ENCODE assay signal across 8 cellular contexts in the genomic region with DNA sequence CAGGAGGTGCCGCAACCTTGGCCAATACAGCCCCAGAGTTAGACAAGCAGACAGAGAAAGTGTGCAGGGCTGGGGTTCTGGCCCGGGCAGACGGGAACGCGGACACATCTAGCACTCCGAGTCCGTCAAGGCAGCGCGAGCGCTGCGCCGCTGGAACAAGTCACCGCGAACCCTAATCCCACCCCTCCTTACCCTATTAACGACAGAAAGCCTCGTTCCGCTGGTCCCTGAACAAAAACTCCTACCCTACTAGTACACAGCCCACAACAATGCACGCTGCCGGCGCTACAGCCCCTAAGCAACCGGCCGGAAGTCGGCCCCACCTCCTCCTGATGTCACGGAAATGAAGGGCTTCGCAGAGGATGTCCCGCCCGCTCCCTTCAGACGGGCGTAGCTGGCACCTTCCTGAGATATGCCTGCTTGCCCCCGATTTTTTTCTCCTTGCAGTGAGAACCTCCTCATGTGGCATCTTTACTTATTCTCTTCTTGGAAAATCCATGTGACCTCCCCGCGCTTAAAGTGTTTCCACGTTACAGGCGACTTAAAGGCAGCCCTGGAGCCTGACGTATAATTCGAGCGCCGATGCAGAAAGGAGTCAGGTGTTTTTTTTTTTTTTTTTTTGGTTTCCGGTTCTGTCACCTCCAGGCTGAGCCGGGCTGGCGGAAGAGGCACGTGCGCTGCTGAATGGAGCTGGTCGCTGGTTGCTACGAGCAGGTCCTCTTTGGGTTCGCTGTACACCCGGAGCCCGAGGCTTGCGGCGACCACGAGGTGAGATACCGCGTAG. TPM values are rescaled to one million over a fixed set of nuclear protein-coding genes. Genes with fewer than 3 reads are reported as not detected.
A peak's percentile ranks its signal among the peaks of the same experiment; 100 is the strongest.
DNase-seq lines count a peak whose midpoint lies in the region; TF ChIP-seq lines count a peak whose summit lies in the region.

A gene (minus strand): TSS at position 315 of the 784 bp plus-strand sequence. CDS start 7,066 bp downstream, outside the sequence.
A gene with protein sequence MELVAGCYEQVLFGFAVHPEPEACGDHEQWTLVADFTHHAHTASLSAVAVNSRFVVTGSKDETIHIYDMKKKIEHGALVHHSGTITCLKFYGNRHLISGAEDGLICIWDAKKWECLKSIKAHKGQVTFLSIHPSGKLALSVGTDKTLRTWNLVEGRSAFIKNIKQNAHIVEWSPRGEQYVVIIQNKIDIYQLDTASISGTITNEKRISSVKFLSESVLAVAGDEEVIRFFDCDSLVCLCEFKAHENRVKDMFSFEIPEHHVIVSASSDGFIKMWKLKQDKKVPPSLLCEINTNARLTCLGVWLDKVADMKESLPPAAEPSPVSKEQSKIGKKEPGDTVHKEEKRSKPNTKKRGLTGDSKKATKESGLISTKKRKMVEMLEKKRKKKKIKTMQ (plus strand): TSS at position 671 of the 784 bp plus-strand sequence. CDS start 14 bp downstream, at position 685.

- peak within 1 kb of the TSS; percentile 91 for H3K4me3 Mint-ChIP-seq in nephron progenitor cell
- H3K4me3 Mint-ChIP-seq in stimulated activated naive CD8-positive, alpha-beta T cell treated with anti-CD3 and anti-CD28 coated beads, Interleukin-15, Interleukin-2, amounts not matched to agents 100 ng/mL and 50 ng/mL, for 24 hours = peak within 1 kb of the TSS; percentile 92

- H3K27me3 Mint-ChIP-seq in nephron progenitor cell (ENCODE audit: low read depth, poor library complexity) = peaks cover 4% of the 10 kb centered on the region
- H3K27me3 Mint-ChIP-seq in stimulated activated naive CD8-positive, alpha-beta T cell treated with anti-CD3 and anti-CD28 coated beads, Interleukin-15, Interleukin-2, amounts not matched to agents 100 ng/mL and 50 ng/mL, for 24 hours = no peaks in the 10 kb centered on the region

- TF ChIP-seq CTCF in fibroblast of villous mesenchyme (IDR thresholded peaks at IDR 0.05; ENCODE audit: insufficient read depth, low read depth, low read length) (no peak), nephron progenitor cell (IDR thresholded peaks at IDR 0.05) (no peak)

- H3K36me3 ChIP-seq in HAP-1 (replicated peaks) (peaks cover 21% of the 10 kb centered on the region), MG63 (peaks cover 35% of the 10 kb centered on the region)

- peak within 1 kb of the TSS; percentile 100 for H3K27ac Mint-ChIP-seq in nephron progenitor cell
- peak within 1 kb of the TSS; percentile 100 for H3K27ac Mint-ChIP-seq in stimulated activated naive CD8-positive, alpha-beta T cell treated with anti-CD3 and anti-CD28 coated beads, Interleukin-15, Interleukin-2, amounts not matched to agents 100 ng/mL and 50 ng/mL, for 24 hours

- peaks cover 54% of the 10 kb centered on the region for H3K4me1 Mint-ChIP-seq in nephron progenitor cell
- H3K4me1 Mint-ChIP-seq in stimulated activated naive CD8-positive, alpha-beta T cell treated with anti-CD3 and anti-CD28 coated beads, Interleukin-15, Interleukin-2, amounts not matched to agents 100 ng/mL and 50 ng/mL, for 24 hours (ENCODE audit: low read depth) = peaks cover 58% of the 10 kb centered on the region

- in situ Hi-C loops in G401 (cut with HindIII; ENCODE audit: low sequenced_read_pairs) = no loop called here
- in situ Hi-C loops in HAP-1 (cut with MboI; ENCODE audit: low sequenced_read_pairs) = loop anchor here (25.0 kb wide), 1 partner anchor 182 kb away; a partner anchor contains a TSS

- H3K36me3 Mint-ChIP-seq in nephron progenitor cell (ENCODE audit: low read depth) = peaks cover 29% of the 10 kb centered on the region
- H3K36me3 Mint-ChIP-seq in stimulated activated naive CD8-positive, alpha-beta T cell treated with anti-CD3 and anti-CD28 coated beads, Interleukin-15, Interleukin-2, amounts not matched to agents 100 ng/mL and 50 ng/mL, for 24 hours (ENCODE audit: low read depth) = peaks cover 45% of the 10 kb centered on the region

- H3K4me3 ChIP-seq in HAP-1 = peak within 1 kb of the TSS; percentile 87
- peak within 1 kb of the TSS; percentile 89 for H3K4me3 ChIP-seq in MG63
- peak within 1 kb of the TSS; percentile 100 for H3K4me3 ChIP-seq in fibroblast of villous mesenchyme (ENCODE audit: low read depth, low read length)

- DNase-seq in G401 (ENCODE audit: low spot score) (peak; percentile 97), HAP-1 (ENCODE audit: low spot score in 2 of 2) (peak; percentile 89 to 95), MG63 (peak; percentile 99), SHP77 (lab: John Stamatoyannopoulos, UW) (peak; percentile 88 to 94), activated gamma-delta T cell (lab: John Stamatoyannopoulos, UW) (peak; percentile 78), fibroblast of villous mesenchyme (ENCODE audit: low read depth) (peak; percentile 96), nephron progenitor cell (peak; percentile 82)

- no peaks in the 10 kb centered on the region for H3K27me3 ChIP-seq in HAP-1 (ENCODE audit: low read depth)
- H3K27me3 ChIP-seq in MG63 = no peaks in the 10 kb centered on the region

- no peaks in the 10 kb centered on the region for H3K9me3 Mint-ChIP-seq in nephron progenitor cell
- H3K9me3 Mint-ChIP-seq in stimulated activated naive CD8-positive, alpha-beta T cell treated with anti-CD3 and anti-CD28 coated beads, Interleukin-15, Interleukin-2, amounts not matched to agents 100 ng/mL and 50 ng/mL, for 24 hours = no peaks in the 10 kb centered on the region

- H3K9me3 ChIP-seq in HAP-1 (no peaks in the 10 kb centered on the region), MG63 (no peaks in the 10 kb centered on the region)

- H3K4me1 ChIP-seq in HAP-1 = peaks cover 30% of the 10 kb centered on the region

RNA-seq across cellular contexts. Expression of the first gene that starts in this region (rescaled TPM):
- total RNA-seq in G401 (2014; rRNA removed; shearing (Covaris generic)) = 0.49 and 2.9 TPM in 2 replicates
- total RNA-seq in MG63 (2014; rRNA removed; shearing (Covaris generic); ENCODE audit: low replicate concordance) = not detected in 2 replicates
- total RNA-seq in fibroblast of villous mesenchyme = 0.32 TPM in 1 of 2 replicates, not detected in the other

RNA-seq across cellular contexts. Expression of the second gene that starts in this region (rescaled TPM):
- total RNA-seq in G401 (2014; rRNA removed; shearing (Covaris generic)) = 31.3 and 43.1 TPM in 2 replicates
- total RNA-seq in MG63 (2014; rRNA removed; shearing (Covaris generic); ENCODE audit: low replicate concordance) = 142 and 161 TPM in 2 replicates
- 19.0 and 25.5 TPM in 2 replicates for total RNA-seq in fibroblast of villous mesenchyme

Comparison
In these comparisons a context has a peak if more than half of its experiments do, and no peak if none do; other contexts are left out.
1. Peak in every context shown above with its lines: DNase-seq and H3K4me3 ChIP-seq.